In the genomic region with DNA sequence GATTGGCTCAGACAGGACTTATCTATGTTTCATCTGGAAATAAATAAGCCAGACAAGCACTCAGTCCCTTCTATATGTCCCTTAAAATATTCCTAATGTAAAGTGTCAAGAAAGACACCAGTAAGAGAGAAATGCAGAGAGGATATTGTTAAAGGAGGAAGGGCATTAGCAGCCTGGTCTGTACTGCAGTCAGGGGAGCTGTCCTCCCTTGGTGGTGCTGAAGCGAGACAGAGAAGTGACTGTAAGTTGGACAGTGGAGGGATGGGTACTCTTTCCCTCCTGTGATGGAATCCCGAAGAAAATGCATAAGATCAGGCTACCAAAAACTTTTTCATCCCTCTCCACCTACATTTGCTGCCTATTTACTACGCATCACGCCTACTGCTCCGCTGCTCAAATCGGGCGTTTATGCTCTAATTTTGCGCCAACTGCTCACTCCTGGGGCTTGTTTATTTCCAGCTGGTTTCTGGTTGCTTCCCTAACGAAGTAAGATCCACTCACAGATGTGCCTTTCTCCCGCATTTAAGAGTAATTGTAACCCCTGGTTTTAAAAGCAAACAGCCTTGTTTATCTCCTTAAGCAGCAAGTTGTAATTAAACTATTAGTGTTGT, we compare ENCODE assay signal across 8 cellular contexts. TPM values are rescaled to one million over a fixed set of nuclear protein-coding genes. Genes with fewer than 3 reads are reported as not detected.
DNase-seq lines count a peak whose midpoint lies in the region; ATAC-seq and TF ChIP-seq lines count a peak whose summit lies in the region.

No MANE protein-coding gene starts in this region.

- no peak overlapping the region for H2AFZ ChIP-seq in DND-41 (ENCODE audit: low read depth, low read length)
- no peak overlapping the region for H2AFZ ChIP-seq in Karpas-422 (ENCODE audit: low read length)

- H3K27me3 Mint-ChIP-seq in activated T-helper 1 cell treated with anti-CD3 and anti-CD28 coated beads, Interleukin-12 subunit alpha, Interleukin-12 subunit beta, Interleukin-2, Interleukin-4 antibody, amounts not matched to agents 30 ng/mL and 10 ng/mL and 1 ng/mL, durations not matched to agents 14 hours and 24 hours and 36 hours (ENCODE audit: insufficient read depth): peaks cover 20% of the 10 kb centered on the region

- H3K4me3 ChIP-seq in DND-41 (ENCODE audit: low read depth in 1 of 2, low read length in 2 of 2) (no peak overlapping the region), Karpas-422 (ENCODE audit: low read length) (no peak overlapping the region)

- no peak overlapping the region for H3K4me2 ChIP-seq in DND-41 (ENCODE audit: insufficient read depth, low read length)
- no peak overlapping the region for H3K4me2 ChIP-seq in Karpas-422 (ENCODE audit: low read depth, low read length, poor library complexity, severe bottlenecking)

- no peak overlapping the region for H3K27ac Mint-ChIP-seq in activated T-helper 1 cell treated with anti-CD3 and anti-CD28 coated beads, Interleukin-12 subunit alpha, Interleukin-12 subunit beta, Interleukin-2, Interleukin-4 antibody, amounts not matched to agents 30 ng/mL and 10 ng/mL and 1 ng/mL, durations not matched to agents 14 hours and 24 hours and 36 hours

- no peaks in the 10 kb centered on the region for H3K9me3 Mint-ChIP-seq in activated T-helper 1 cell treated with anti-CD3 and anti-CD28 coated beads, Interleukin-12 subunit alpha, Interleukin-12 subunit beta, Interleukin-2, Interleukin-4 antibody, amounts not matched to agents 30 ng/mL and 10 ng/mL and 1 ng/mL, durations not matched to agents 14 hours and 24 hours and 36 hours

- no peaks in the 10 kb centered on the region for H3K9me3 ChIP-seq in DND-41 (ENCODE audit: insufficient read depth, low read length, severe bottlenecking)
- H3K9me3 ChIP-seq in Karpas-422 (ENCODE audit: low read length): no peaks in the 10 kb centered on the region

- no peaks in the 10 kb centered on the region for H4K20me1 ChIP-seq in DND-41 (ENCODE audit: insufficient read depth, low read length)
- no peaks in the 10 kb centered on the region for H4K20me1 ChIP-seq in Karpas-422 (ENCODE audit: insufficient read depth, low read depth, low read length)

- DNase-seq in DND-41: peak; percentile 69
- peak; percentile 79 for DNase-seq in Karpas-422
- DNase-seq in activated T-helper 1 cell treated with anti-CD3 and anti-CD28 coated beads, Interleukin-12 subunit alpha, Interleukin-12 subunit beta, Interleukin-2, Interleukin-4 antibody, amounts not matched to agents 30 ng/mL and 10 ng/mL and 1 ng/mL, durations not matched to agents 14 hours and 24 hours and 36 hours (ENCODE audit: low spot score): peak; percentile 6
- peak; percentile 64 for DNase-seq in left ventricle myocardium superior
- DNase-seq in stimulated activated CD4-positive, alpha-beta T cell treated with anti-CD3 and anti-CD28 coated beads, Interleukin-4, amount 100 ng/mL, for 24 hours: peak; percentile 15
- no peak for DNase-seq in NCI-H2107 (lab: John Stamatoyannopoulos, UW)
- no peak for DNase-seq in GF-D8 (lab: John Stamatoyannopoulos, UW)

- no peaks in the 10 kb centered on the region for H3K9me2 ChIP-seq in Karpas-422 (replicated peaks; ENCODE audit: insufficient read depth, low read length)

- H3K36me3 ChIP-seq in DND-41 (ENCODE audit: insufficient read depth, low read length) (no peaks in the 10 kb centered on the region), Karpas-422 (ENCODE audit: insufficient read depth, low read length) (no peaks in the 10 kb centered on the region)

- H3K9ac ChIP-seq in DND-41 (ENCODE audit: low read depth, low read length): no peak overlapping the region
- H3K9ac ChIP-seq in Karpas-422 (ENCODE audit: low read length): no peak overlapping the region

- intact Hi-C loops in activated T-helper 1 cell treated with anti-CD3 and anti-CD28 coated beads, Interleukin-12 subunit alpha, Interleukin-12 subunit beta, Interleukin-2, Interleukin-4 antibody, amounts not matched to agents 30 ng/mL and 10 ng/mL and 1 ng/mL, durations not matched to agents 14 hours and 24 hours and 36 hours (cut with micrococcal nuclease): no loop called here
- intact Hi-C loops in left ventricle myocardium superior (cut with micrococcal nuclease): no loop called here

- no peak for TF ChIP-seq CTCF in DND-41 (IDR thresholded peaks at IDR 0.05; ENCODE audit: borderline replicate concordance, extremely low read depth, low read length, poor library complexity, severe bottlenecking)

- H3K4me1 Mint-ChIP-seq in activated T-helper 1 cell treated with anti-CD3 and anti-CD28 coated beads, Interleukin-12 subunit alpha, Interleukin-12 subunit beta, Interleukin-2, Interleukin-4 antibody, amounts not matched to agents 30 ng/mL and 10 ng/mL and 1 ng/mL, durations not matched to agents 14 hours and 24 hours and 36 hours (ENCODE audit: low read depth): peaks cover 5% of the 10 kb centered on the region

- H3K27me3 ChIP-seq in DND-41 (ENCODE audit: insufficient read depth, low read length, poor library complexity) (no peaks in the 10 kb centered on the region), Karpas-422 (ENCODE audit: low read length) (no peaks in the 10 kb centered on the region)

- ATAC-seq in DND-41 (ENCODE audit: insufficient read depth, low read depth): peak; percentile 86
- peak; percentile 62 for ATAC-seq in left ventricle myocardium superior
- ATAC-seq in HG03139 (IDR thresholded peaks at IDR 0.05; ENCODE audit: unreplicated experiment): no peak

- no peaks in the 10 kb centered on the region for H3K79me2 ChIP-seq in DND-41 (ENCODE audit: insufficient read depth, low read length)
- H3K79me2 ChIP-seq in Karpas-422 (ENCODE audit: low read length): no peaks in the 10 kb centered on the region

- H3K4me1 ChIP-seq in DND-41 (ENCODE audit: insufficient read depth, low read length): no peaks in the 10 kb centered on the region
- H3K4me1 ChIP-seq in Karpas-422 (ENCODE audit: low read length): no peaks in the 10 kb centered on the region

- no peak overlapping the region for H3K27ac ChIP-seq in DND-41 (ENCODE audit: low read length)
- no peak overlapping the region for H3K27ac ChIP-seq in Karpas-422 (ENCODE audit: low read length)

- H3K36me3 Mint-ChIP-seq in activated T-helper 1 cell treated with anti-CD3 and anti-CD28 coated beads, Interleukin-12 subunit alpha, Interleukin-12 subunit beta, Interleukin-2, Interleukin-4 antibody, amounts not matched to agents 30 ng/mL and 10 ng/mL and 1 ng/mL, durations not matched to agents 14 hours and 24 hours and 36 hours (ENCODE audit: low read depth): no peaks in the 10 kb centered on the region

- no peak overlapping the region for H3K4me3 Mint-ChIP-seq in activated T-helper 1 cell treated with anti-CD3 and anti-CD28 coated beads, Interleukin-12 subunit alpha, Interleukin-12 subunit beta, Interleukin-2, Interleukin-4 antibody, amounts not matched to agents 30 ng/mL and 10 ng/mL and 1 ng/mL, durations not matched to agents 14 hours and 24 hours and 36 hours

RNA-seq across cellular contexts. Expression of gene PHACTR1, which starts 35.2 kb away (rescaled TPM):
- 5.2 and 8.3 TPM in 2 replicates for total RNA-seq in Karpas-422 (2014; rRNA removed; shearing (Covaris generic); ENCODE audit: low replicate concordance)
- 0.42 and 0.44 TPM in 2 replicates for total RNA-seq in activated T-helper 1 cell treated with anti-CD3 and anti-CD28 coated beads, Interleukin-12 subunit alpha, Interleukin-12 subunit beta, Interleukin-2, Interleukin-4 antibody, amounts not matched to agents 30 ng/mL and 10 ng/mL and 1 ng/mL, durations not matched to agents 14 hours and 24 hours and 36 hours
- 124 TPM for total RNA-seq in left ventricle myocardium superior

Comparison
In these comparisons a context has a peak if more than half of its experiments do, and no peak if none do; other contexts are left out.
1. DNase-seq: peak in DND-41 (single experiment), Karpas-422 (single experiment), activated T-helper 1 cell treated with anti-CD3 and anti-CD28 coated beads, Interleukin-12 subunit alpha, Interleukin-12 subunit beta, Interleukin-2, Interleukin-4 antibody, amounts not matched to agents 30 ng/mL and 10 ng/mL and 1 ng/mL, durations not matched to agents 14 hours and 24 hours and 36 hours (single experiment), left ventricle myocardium superior (single experiment) and stimulated activated CD4-positive, alpha-beta T cell treated with anti-CD3 and anti-CD28 coated beads, Interleukin-4, amount 100 ng/mL, for 24 hours (single experiment); none in NCI-H2107 (single experiment) and GF-D8 (single experiment).
2. RNA of gene PHACTR1, which starts 35.2 kb away (total RNA-seq): 124 TPM in left ventricle myocardium superior (single experiment); 5.2 to 8.3 TPM in Karpas-422 and 0.42 to 0.44 TPM in activated T-helper 1 cell treated with anti-CD3 and anti-CD28 coated beads, Interleukin-12 subunit alpha, Interleukin-12 subunit beta, Interleukin-2, Interleukin-4 antibody, amounts not matched to agents 30 ng/mL and 10 ng/mL and 1 ng/mL, durations not matched to agents 14 hours and 24 hours and 36 hours; every median in the first group is over 10 times any median in the second.